Comparison of ENCODE assay signal across 8 cellular contexts in genomic region chrX:3902222-3902621, GRCh38.
A peak's percentile ranks its signal among the peaks of the same experiment; 100 is the strongest.
DNase-seq lines count a peak whose midpoint lies in the region; ATAC-seq, FAIRE-seq and TF ChIP-seq lines count a peak whose summit lies in the region.
"Not testable (repeated sequence)": the region's sequence is repeated elsewhere in the genome, so short reads cannot be mapped to it uniquely, and the experiment has no call there.

No MANE protein-coding gene starts in this region.

- not testable (repeated sequence) for H3K4me1 ChIP-seq in GM12878 (ENCODE audit: control insufficient read depth, insufficient read depth, low read length); kidney (ENCODE audit: control insufficient read depth in 1 of 2, insufficient read depth in 1 of 2, low read depth in 1 of 2, low read length in 2 of 2); HepG2 (ENCODE audit: insufficient read depth, low read length); spleen

- in situ Hi-C loops in GM12878 (cut with MboI); HepG2 (cut with HindIII; ENCODE audit: extremely low pct_ligation_motif_present, low pct_unique_long_range_greater_than_20kb): not testable (repeated sequence)

- WGBS in GM12878 (ENCODE audit: insufficient coverage, insufficient replicate concordance, low lambda C conversion rate, missing lambda C conversion rate) = 80% methylated on average over 4 of the region's 11 CpGs
- 94% methylated on average over 3 of the region's 11 CpGs for WGBS in HepG2 (ENCODE audit: low lambda C conversion rate)
- 97% methylated on average over 5 of the region's 11 CpGs; no CpG with 5 or more reads in 4 of the 5 donors for WGBS in spleen, 5 donors

- DNase-seq in GM12878 (ENCODE audit: low read depth, low spot score); MCF 10A (ENCODE audit: unreplicated experiment); HepG2 (ENCODE audit: low spot score): not testable (repeated sequence)
- DNase-seq in kidney (peak; percentile 25), posterior vena cava (ENCODE audit: low spot score) (peak; percentile 7), spleen (peak; percentile 65)
- peak; percentile 15 for DNase-seq in natural killer cell treated with Interleukin-12 subunit alpha and Interleukin-12 subunit beta and Interleukin-15 and Interleukin-18, amount 100 ng/mL, for 72 hours (ENCODE audit: low spot score)

- SMC1A ChIA-PET in GM12878 (lab: Charles Lee; ENCODE audit: uncharacterized antibody, unreplicated experiment) = not testable (repeated sequence)

- not testable (repeated sequence) for FAIRE-seq in GM12878 (lab: Jason Lieb, UNC); kidney (lab: Jason Lieb, UNC); HepG2 (lab: Jason Lieb, UNC)

- H3K27me3 ChIP-seq in GM12878 (replicated peaks in 1 of 2; ENCODE audit: control insufficient read depth in 2 of 2, insufficient read depth in 2 of 2, low read length in 1 of 2); HepG2 (ENCODE audit: control insufficient read depth in 1 of 2, insufficient read depth in 2 of 2, low read length in 2 of 2); spleen (replicated peaks in 1 of 7): not testable (repeated sequence)

- not testable (repeated sequence) for H3K4me1 Mint-ChIP-seq in MCF 10A (ENCODE audit: insufficient read depth, unreplicated experiment); natural killer cell treated with Interleukin-12 subunit alpha and Interleukin-12 subunit beta and Interleukin-15 and Interleukin-18, amount 100 ng/mL, for 72 hours (ENCODE audit: low read depth in 2 of 2)

- TF ChIP-seq EP300 in GM12878 (IDR thresholded peaks at IDR 0.05; ENCODE audit: borderline replicate concordance in 1 of 2, control insufficient read depth in 1 of 2, low read depth in 2 of 2, low read length in 2 of 2); HepG2 (IDR thresholded peaks at IDR 0.05; ENCODE audit: low read depth in 2 of 2, low read length in 2 of 2); HepG2 (CRISPR knock-in tag; IDR thresholded peaks at IDR 0.05; ENCODE audit: borderline replicate concordance): not testable (repeated sequence)

- POLR2A ChIA-PET in GM12878 (lab: Charles Lee); MCF 10A (lab: Yijun Ruan, JAX); HepG2 (lab: Yijun Ruan, JAX): not testable (repeated sequence)

- not testable (repeated sequence) for H3K36me3 Mint-ChIP-seq in MCF 10A (ENCODE audit: insufficient read depth, unreplicated experiment); natural killer cell treated with Interleukin-12 subunit alpha and Interleukin-12 subunit beta and Interleukin-15 and Interleukin-18, amount 100 ng/mL, for 72 hours

- intact Hi-C loops in GM12878 (cut with micrococcal nuclease; ENCODE audit: unreplicated experiment); MCF 10A (cut with micrococcal nuclease); kidney (cut with DNase I); HepG2 (cut with micrococcal nuclease; ENCODE audit: unreplicated experiment); posterior vena cava (cut with DNase I); spleen (cut with DNase I; ENCODE audit: low total_unique reads): not testable (repeated sequence)

- CTCF ChIA-PET in GM12878 (lab: Yijun Ruan, JAX); MCF 10A (lab: Yijun Ruan, JAX); HepG2 (lab: Yijun Ruan, JAX; ENCODE audit: low intra/inter-chr PET ratio, low total read pairs): not testable (repeated sequence)

- not testable (repeated sequence) for H3K36me3 ChIP-seq in GM12878 (ENCODE audit: control insufficient read depth in 2 of 2, insufficient read depth in 2 of 2, low read length in 1 of 2); kidney (ENCODE audit: control insufficient read depth in 1 of 2, insufficient read depth in 2 of 2, low read length in 2 of 2); HepG2 (replicated peaks in 1 of 2; ENCODE audit: control insufficient read depth in 1 of 2, insufficient read depth in 2 of 2, low read length in 2 of 2); spleen

- H3K9me3 ChIP-seq in GM12878 (replicated peaks; ENCODE audit: control insufficient read depth, insufficient read depth, low read length); kidney (ENCODE audit: control insufficient read depth in 1 of 2, low read length in 2 of 2); HepG2 (ENCODE audit: low read length); spleen: not testable (repeated sequence)

- H3K79me2 ChIP-seq in GM12878 (ENCODE audit: control insufficient read depth, insufficient read depth, low read length); HepG2 (ENCODE audit: insufficient read depth, low read length): not testable (repeated sequence)

- H3K9ac ChIP-seq in GM12878 (ENCODE audit: control insufficient read depth, insufficient read depth, low read length); kidney (ENCODE audit: low read length in 2 of 2); HepG2 (ENCODE audit: insufficient read depth, low read depth, low read length): not testable (repeated sequence)

- H3K4me3 Mint-ChIP-seq in MCF 10A (ENCODE audit: unreplicated experiment); natural killer cell treated with Interleukin-12 subunit alpha and Interleukin-12 subunit beta and Interleukin-15 and Interleukin-18, amount 100 ng/mL, for 72 hours: not testable (repeated sequence)

- not testable (repeated sequence) for TF ChIP-seq CTCF in GM12878 (IDR thresholded peaks at IDR 0.05 in 2 of 3, conservative IDR thresholded peaks at IDR 0.05 in 1 of 3; ENCODE audit: control insufficient read depth in 2 of 3, extremely low read depth in 1 of 3, insufficient read depth in 1 of 3, low read depth in 3 of 3, low read length in 3 of 3); MCF 10A (IDR thresholded peaks at IDR 0.05; ENCODE audit: unreplicated experiment); kidney (IDR thresholded peaks at IDR 0.05; ENCODE audit: borderline replicate concordance, extremely low read depth, insufficient read depth); HepG2 (CRISPR knock-in tag; IDR thresholded peaks at IDR 0.05); spleen (IDR thresholded peaks at IDR 0.05 in 8 of 11, conservative IDR thresholded peaks at IDR 0.05 in 3 of 11)

- not testable (repeated sequence) for BruUV-seq in GM12878 (replicated peaks; lab: Mats Ljungman, UMichigan)
- BruUV-seq in MCF 10A (replicated peaks; lab: Mats Ljungman, UMichigan) (TSS peak; percentile 27), HepG2 (replicated peaks; lab: Mats Ljungman, UMichigan) (TSS peak; percentile 42)

- not testable (repeated sequence) for H4K20me1 ChIP-seq in GM12878 (ENCODE audit: control insufficient read depth, insufficient read depth); HepG2 (ENCODE audit: insufficient read depth, low read length)

- not testable (repeated sequence) for H3K27me3 Mint-ChIP-seq in MCF 10A (ENCODE audit: insufficient read depth, unreplicated experiment); natural killer cell treated with Interleukin-12 subunit alpha and Interleukin-12 subunit beta and Interleukin-15 and Interleukin-18, amount 100 ng/mL, for 72 hours

- H3K4me2 ChIP-seq in GM12878 (ENCODE audit: control insufficient read depth, insufficient read depth); HepG2 (ENCODE audit: low read depth, low read length): not testable (repeated sequence)

- TF ChIP-seq POLR2A in GM12878 (IDR thresholded peaks at IDR 0.05; ENCODE audit: low read depth, low read length); HepG2 (IDR thresholded peaks at IDR 0.05; ENCODE audit: insufficient read depth in 1 of 2, low read depth in 2 of 2, low read length in 2 of 2); spleen (IDR thresholded peaks at IDR 0.05): not testable (repeated sequence)

- not testable (repeated sequence) for H3K4me3 ChIP-seq in GM12878; kidney (ENCODE audit: low read length in 2 of 2); HepG2 (replicated peaks in 1 of 3; ENCODE audit: insufficient read depth in 1 of 3, low read depth in 2 of 3, low read length in 3 of 3); spleen

- TF ChIP-seq RAD21 in GM12878 (IDR thresholded peaks at IDR 0.05; ENCODE audit: insufficient read depth, low read depth, low read length); HepG2 (CRISPR knock-in tag; IDR thresholded peaks at IDR 0.05): not testable (repeated sequence)

- RAD21 ChIA-PET in GM12878 (lab: Charles Lee; ENCODE audit: unreplicated experiment) = not testable (repeated sequence)

- not testable (repeated sequence) for H3K27ac Mint-ChIP-seq in MCF 10A (ENCODE audit: low read depth, unreplicated experiment); natural killer cell treated with Interleukin-12 subunit alpha and Interleukin-12 subunit beta and Interleukin-15 and Interleukin-18, amount 100 ng/mL, for 72 hours

- not testable (repeated sequence) for H2AFZ ChIP-seq in GM12878 (ENCODE audit: control insufficient read depth, low read depth, low read length); HepG2 (ENCODE audit: low read length)

- peak; percentile 14 for ATAC-seq in HG02885 (IDR thresholded peaks at IDR 0.05; ENCODE audit: poor library complexity, unreplicated experiment)
- peak; percentile 11; the same call in 2 of the 3 replicates for ATAC-seq in GM12878
- ATAC-seq in HepG2; natural killer cell treated with Interleukin-12 subunit alpha and Interleukin-12 subunit beta and Interleukin-15 and Interleukin-18, amount 100 ng/mL, for 72 hours: not testable (repeated sequence)

- H3K27ac ChIP-seq in GM12878 (ENCODE audit: control insufficient read depth, insufficient read depth); kidney (ENCODE audit: low read depth in 2 of 2, low read length in 2 of 2); HepG2 (ENCODE audit: extremely low read length, insufficient read depth, low read length); spleen: not testable (repeated sequence)

- H3K9me3 Mint-ChIP-seq in MCF 10A (ENCODE audit: unreplicated experiment); natural killer cell treated with Interleukin-12 subunit alpha and Interleukin-12 subunit beta and Interleukin-15 and Interleukin-18, amount 100 ng/mL, for 72 hours: not testable (repeated sequence)
